In the genomic region with DNA sequence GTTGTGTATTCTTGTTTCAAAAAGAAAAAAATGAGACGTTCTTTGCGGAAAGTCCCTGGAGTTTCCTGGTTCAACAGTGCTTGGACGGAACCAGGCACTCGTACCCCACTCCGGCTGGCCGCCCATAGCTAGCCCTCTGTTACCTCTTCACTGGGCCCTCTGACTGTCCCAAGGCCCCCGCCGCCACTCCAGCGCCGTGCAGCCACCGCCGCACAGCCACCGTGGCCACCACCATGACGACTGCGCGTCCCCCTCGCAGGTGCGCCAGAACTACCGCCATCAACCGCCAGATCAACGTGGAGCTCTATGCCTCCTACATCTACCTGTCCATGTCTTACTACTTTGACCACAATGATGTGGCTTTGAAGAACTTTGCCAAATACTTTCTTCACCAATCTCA, we compare ENCODE assay signal across 1 cellular context.
TF ChIP-seq lines count a peak whose summit lies in the region.

No MANE protein-coding gene starts in this region.

TF ChIP-seq in K562, 482 proteins besides CTCF, POLR2A, EP300 and RAD21:
- TF ChIP-seq, protein P1, sequence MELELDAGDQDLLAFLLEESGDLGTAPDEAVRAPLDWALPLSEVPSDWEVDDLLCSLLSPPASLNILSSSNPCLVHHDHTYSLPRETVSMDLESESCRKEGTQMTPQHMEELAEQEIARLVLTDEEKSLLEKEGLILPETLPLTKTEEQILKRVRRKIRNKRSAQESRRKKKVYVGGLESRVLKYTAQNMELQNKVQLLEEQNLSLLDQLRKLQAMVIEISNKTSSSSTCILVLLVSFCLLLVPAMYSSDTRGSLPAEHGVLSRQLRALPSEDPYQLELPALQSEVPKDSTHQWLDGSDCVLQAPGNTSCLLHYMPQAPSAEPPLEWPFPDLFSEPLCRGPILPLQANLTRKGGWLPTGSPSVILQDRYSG (tag; conservative IDR thresholded peaks at IDR 0.05; ENCODE audit: low read depth), result no peak
- TF ChIP-seq ZC3H8 (IDR thresholded peaks at IDR 0.05) (no peak), ZNF224 (CRISPR knock-in tag; IDR thresholded peaks at IDR 0.05) (no peak), ZNF165 (CRISPR knock-in tag; IDR thresholded peaks at IDR 0.05; ENCODE audit: borderline replicate concordance) (no peak), TAF1 (IDR thresholded peaks at IDR 0.05; ENCODE audit: control insufficient read depth, extremely low read depth, insufficient read depth, low read length, severe bottlenecking) (no peak), CCNT2 (IDR thresholded peaks at IDR 0.05; ENCODE audit: borderline replicate concordance, extremely low read depth, insufficient read length, low read depth, low read length) (peak; percentile 18), BDP1 (IDR thresholded peaks at IDR 0.05; ENCODE audit: insufficient read depth, insufficient read length) (no peak), NFXL1 (CRISPR knock-in tag; IDR thresholded peaks at IDR 0.05) (no peak), ZKSCAN8 (CRISPR knock-in tag; IDR thresholded peaks at IDR 0.05) (no peak), KLF6 (CRISPR knock-in tag; IDR thresholded peaks at IDR 0.05; ENCODE audit: borderline replicate concordance) (no peak), ELF2 (CRISPR knock-in tag; IDR thresholded peaks at IDR 0.05) (no peak), IFI16 (CRISPR knock-in tag; IDR thresholded peaks at IDR 0.05) (no peak), RBM22 (IDR thresholded peaks at IDR 0.05; ENCODE audit: low read depth, low read length, poor library complexity, severe bottlenecking) (peak; percentile 45), POLR2G (IDR thresholded peaks at IDR 0.05; ENCODE audit: low read depth, low read length) (peak; percentile 70), FOXM1 (IDR thresholded peaks at IDR 0.05; ENCODE audit: low read depth) (no peak), FOXM1 (CRISPR knock-in tag; IDR thresholded peaks at IDR 0.05; ENCODE audit: low read depth) (no peak), TBL1XR1 (IDR thresholded peaks at IDR 0.05; ENCODE audit: low read length in 2 of 2) (no peak), ESRRB (CRISPR knock-in tag; IDR thresholded peaks at IDR 0.05; ENCODE audit: borderline replicate concordance) (no peak), RBFOX2 (IDR thresholded peaks at IDR 0.05; ENCODE audit: low read depth, low read length) (peak; percentile 64), POLR2B (IDR thresholded peaks at IDR 0.05; ENCODE audit: low read depth, partially characterized antibody) (peak; percentile 17), YY1 (IDR thresholded peaks at IDR 0.05; ENCODE audit: borderline replicate concordance in 1 of 3, control insufficient read depth in 1 of 3, extremely low read depth in 1 of 3, insufficient read depth in 3 of 3, insufficient read length in 1 of 3, insufficient replicate concordance in 2 of 3, low read depth in 1 of 3, low read length in 2 of 3) (no peak)
- TF ChIP-seq, protein P2, sequence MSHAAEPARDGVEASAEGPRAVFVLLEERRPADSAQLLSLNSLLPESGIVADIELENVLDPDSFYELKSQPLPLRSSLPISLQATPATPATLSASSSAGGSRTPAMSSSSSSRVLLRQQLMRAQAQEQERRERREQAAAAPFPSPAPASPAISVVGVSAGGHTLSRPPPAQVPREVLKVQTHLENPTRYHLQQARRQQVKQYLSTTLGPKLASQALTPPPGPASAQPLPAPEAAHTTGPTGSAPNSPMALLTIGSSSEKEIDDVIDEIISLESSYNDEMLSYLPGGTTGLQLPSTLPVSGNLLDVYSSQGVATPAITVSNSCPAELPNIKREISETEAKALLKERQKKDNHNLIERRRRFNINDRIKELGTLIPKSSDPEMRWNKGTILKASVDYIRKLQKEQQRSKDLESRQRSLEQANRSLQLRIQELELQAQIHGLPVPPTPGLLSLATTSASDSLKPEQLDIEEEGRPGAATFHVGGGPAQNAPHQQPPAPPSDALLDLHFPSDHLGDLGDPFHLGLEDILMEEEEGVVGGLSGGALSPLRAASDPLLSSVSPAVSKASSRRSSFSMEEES (CRISPR knock-in tag; IDR thresholded peaks at IDR 0.05), result no peak
- TF ChIP-seq, protein P3, sequence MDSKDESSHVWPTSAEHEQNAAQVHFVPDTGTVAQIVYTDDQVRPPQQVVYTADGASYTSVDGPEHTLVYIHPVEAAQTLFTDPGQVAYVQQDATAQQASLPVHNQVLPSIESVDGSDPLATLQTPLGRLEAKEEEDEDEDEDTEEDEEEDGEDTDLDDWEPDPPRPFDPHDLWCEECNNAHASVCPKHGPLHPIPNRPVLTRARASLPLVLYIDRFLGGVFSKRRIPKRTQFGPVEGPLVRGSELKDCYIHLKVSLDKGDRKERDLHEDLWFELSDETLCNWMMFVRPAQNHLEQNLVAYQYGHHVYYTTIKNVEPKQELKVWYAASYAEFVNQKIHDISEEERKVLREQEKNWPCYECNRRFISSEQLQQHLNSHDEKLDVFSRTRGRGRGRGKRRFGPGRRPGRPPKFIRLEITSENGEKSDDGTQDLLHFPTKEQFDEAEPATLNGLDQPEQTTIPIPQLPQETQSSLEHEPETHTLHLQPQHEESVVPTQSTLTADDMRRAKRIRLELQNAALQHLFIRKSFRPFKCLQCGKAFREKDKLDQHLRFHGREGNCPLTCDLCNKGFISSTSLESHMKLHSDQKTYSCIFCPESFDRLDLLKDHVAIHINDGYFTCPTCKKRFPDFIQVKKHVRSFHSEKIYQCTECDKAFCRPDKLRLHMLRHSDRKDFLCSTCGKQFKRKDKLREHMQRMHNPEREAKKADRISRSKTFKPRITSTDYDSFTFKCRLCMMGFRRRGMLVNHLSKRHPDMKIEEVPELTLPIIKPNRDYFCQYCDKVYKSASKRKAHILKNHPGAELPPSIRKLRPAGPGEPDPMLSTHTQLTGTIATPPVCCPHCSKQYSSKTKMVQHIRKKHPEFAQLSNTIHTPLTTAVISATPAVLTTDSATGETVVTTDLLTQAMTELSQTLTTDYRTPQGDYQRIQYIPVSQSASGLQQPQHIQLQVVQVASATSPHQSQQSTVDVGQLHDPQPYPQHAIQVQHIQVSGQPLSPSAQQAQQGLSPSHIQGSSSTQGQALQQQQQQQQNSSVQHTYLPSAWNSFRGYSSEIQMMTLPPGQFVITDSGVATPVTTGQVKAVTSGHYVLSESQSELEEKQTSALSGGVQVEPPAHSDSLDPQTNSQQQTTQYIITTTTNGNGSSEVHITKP (IDR thresholded peaks at IDR 0.05; ENCODE audit: partially characterized antibody), result no peak
- TF ChIP-seq, protein P4, sequence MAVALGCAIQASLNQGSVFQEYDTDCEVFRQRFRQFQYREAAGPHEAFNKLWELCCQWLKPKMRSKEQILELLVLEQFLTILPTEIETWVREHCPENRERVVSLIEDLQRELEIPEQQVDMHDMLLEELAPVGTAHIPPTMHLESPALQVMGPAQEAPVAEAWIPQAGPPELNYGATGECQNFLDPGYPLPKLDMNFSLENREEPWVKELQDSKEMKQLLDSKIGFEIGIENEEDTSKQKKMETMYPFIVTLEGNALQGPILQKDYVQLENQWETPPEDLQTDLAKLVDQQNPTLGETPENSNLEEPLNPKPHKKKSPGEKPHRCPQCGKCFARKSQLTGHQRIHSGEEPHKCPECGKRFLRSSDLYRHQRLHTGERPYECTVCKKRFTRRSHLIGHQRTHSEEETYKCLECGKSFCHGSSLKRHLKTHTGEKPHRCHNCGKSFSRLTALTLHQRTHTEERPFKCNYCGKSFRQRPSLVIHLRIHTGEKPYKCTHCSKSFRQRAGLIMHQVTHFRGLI (CRISPR knock-in tag; IDR thresholded peaks at IDR 0.05), result no peak
- TF ChIP-seq, protein P5, sequence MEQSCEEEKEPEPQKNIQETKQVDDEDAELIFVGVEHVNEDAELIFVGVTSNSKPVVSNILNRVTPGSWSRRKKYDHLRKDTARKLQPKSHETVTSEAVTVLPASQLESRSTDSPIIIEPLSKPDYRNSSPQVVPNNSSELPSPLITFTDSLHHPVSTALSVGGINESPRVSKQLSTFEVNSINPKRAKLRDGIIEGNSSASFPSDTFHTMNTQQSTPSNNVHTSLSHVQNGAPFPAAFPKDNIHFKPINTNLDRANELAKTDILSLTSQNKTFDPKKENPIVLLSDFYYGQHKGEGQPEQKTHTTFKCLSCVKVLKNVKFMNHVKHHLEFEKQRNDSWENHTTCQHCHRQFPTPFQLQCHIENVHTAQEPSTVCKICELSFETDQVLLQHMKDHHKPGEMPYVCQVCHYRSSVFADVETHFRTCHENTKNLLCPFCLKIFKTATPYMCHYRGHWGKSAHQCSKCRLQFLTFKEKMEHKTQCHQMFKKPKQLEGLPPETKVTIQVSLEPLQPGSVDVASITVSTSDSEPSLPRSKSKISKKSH (CRISPR knock-in tag; IDR thresholded peaks at IDR 0.05), result no peak
- TF ChIP-seq, protein P6, sequence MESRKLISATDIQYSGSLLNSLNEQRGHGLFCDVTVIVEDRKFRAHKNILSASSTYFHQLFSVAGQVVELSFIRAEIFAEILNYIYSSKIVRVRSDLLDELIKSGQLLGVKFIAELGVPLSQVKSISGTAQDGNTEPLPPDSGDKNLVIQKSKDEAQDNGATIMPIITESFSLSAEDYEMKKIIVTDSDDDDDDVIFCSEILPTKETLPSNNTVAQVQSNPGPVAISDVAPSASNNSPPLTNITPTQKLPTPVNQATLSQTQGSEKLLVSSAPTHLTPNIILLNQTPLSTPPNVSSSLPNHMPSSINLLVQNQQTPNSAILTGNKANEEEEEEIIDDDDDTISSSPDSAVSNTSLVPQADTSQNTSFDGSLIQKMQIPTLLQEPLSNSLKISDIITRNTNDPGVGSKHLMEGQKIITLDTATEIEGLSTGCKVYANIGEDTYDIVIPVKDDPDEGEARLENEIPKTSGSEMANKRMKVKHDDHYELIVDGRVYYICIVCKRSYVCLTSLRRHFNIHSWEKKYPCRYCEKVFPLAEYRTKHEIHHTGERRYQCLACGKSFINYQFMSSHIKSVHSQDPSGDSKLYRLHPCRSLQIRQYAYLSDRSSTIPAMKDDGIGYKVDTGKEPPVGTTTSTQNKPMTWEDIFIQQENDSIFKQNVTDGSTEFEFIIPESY (CRISPR knock-in tag; IDR thresholded peaks at IDR 0.05), result peak; percentile 93
TF ChIP-seq in K562: peak in this region for 6.
